22 cellular contexts compared by ENCODE assay signal in the genomic region with DNA sequence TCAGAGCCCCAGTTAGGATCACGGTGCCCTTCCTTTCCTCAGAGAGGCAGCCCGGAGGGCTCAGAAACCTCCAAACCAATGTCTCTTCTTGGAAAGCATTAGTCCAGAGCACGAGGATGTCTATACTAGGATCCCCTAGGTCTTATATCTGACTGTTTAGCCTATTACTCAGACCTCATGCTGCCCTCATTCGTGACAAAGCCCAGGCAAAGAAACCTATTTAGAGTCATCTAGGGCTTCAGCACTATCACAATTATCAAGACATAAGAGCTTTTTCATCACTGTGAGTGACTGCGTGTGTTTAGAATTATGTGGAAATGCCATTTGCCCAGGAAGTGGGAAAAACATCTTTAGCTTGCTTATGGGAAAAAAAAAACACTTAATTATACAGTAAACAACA.
DNase-seq lines count a peak whose midpoint lies in the region; ATAC-seq, FAIRE-seq and TF ChIP-seq lines count a peak whose summit lies in the region.
"Had no signal": no experiment of that assay in that cellular context is flagged by ENCODE, and none has a peak within 500 bp of the region (broad histone marks: within the 10 kb centered on the region; RNA-seq: fewer than 3 reads in every experiment).

No MANE protein-coding gene starts in this region.

- no peak overlapping the region for H2BK120ac ChIP-seq in IMR-90 (ENCODE audit: low read depth, low read length)

- CTCF ChIA-PET in CD4-positive, alpha-beta memory T cell (lab: Charles Lee; ENCODE audit: partially characterized antibody) = interaction anchor here (0.7 to 1.0 kb wide), 2 partner anchors 10 to 57 kb away, joined by 3 read pairs; no protein-coding TSS in a partner anchor
- CTCF ChIA-PET in IMR-90 (lab: Yijun Ruan, JAX) = no interaction called here

- ATAC-seq in IMR-90 (ENCODE audit: low read depth) = peak; percentile 32; the same call in 1 of the 2 replicates
- ATAC-seq: mucosa of descending colon, Panc1 had no signal

- H3K4me3 Mint-ChIP-seq in CD4-positive, alpha-beta memory T cell = no peak overlapping the region
- H3K4me3 Mint-ChIP-seq: activated T-helper 1 cell treated with anti-CD3 and anti-CD28 coated beads, Interleukin-12 subunit alpha, Interleukin-12 subunit beta, Interleukin-2, Interleukin-4 antibody, amounts not matched to agents 30 ng/mL and 10 ng/mL and 1 ng/mL, durations not matched to agents 14 hours and 24 hours and 36 hours; HFFc6; IgD-negative memory B cell had no signal

- no peak for TF ChIP-seq RAD21 in IMR-90 (IDR thresholded peaks at IDR 0.05; ENCODE audit: low read length)

- H2BK5ac ChIP-seq in IMR-90 (ENCODE audit: low read depth, low read length, poor library complexity, severe bottlenecking) = no peak overlapping the region

- in situ Hi-C loops in IMR-90 (cut with MboI; ENCODE audit: low sequenced_read_pairs) = no loop called here

- H3K36me3 Mint-ChIP-seq in CD4-positive, alpha-beta memory T cell = peaks cover 49 to 50% of the 10 kb centered on the region in 2 donors

- TF ChIP-seq CTCF in IMR-90 (conservative IDR thresholded peaks at IDR 0.05; ENCODE audit: low read depth, low read length) = no peak

- no peaks in the 10 kb centered on the region; a peak in 2 of 4 replicates for H3K79me1 ChIP-seq in IMR-90 (ENCODE audit: low read depth in 1 of 2, low read length in 2 of 2)

- no peak overlapping the region for H3K23ac ChIP-seq in IMR-90 (ENCODE audit: low read depth, low read length)

- no peak overlapping the region for H3K18ac ChIP-seq in IMR-90 (ENCODE audit: low read depth, low read length)

- dilution Hi-C loops in IMR-90 (cut with HindIII; ENCODE audit: low sequenced_read_pairs, unreplicated experiment) = no loop called here

- TF ChIP-seq POLR2A in IMR-90 (IDR thresholded peaks at IDR 0.05; ENCODE audit: low read depth, low read length) = no peak
- TF ChIP-seq POLR2A in H54 (IDR thresholded peaks at IDR 0.05; ENCODE audit: low read depth, low read length) = no peak

- H3K27ac ChIP-seq in CD4-positive, alpha-beta memory T cell (ENCODE audit: low read depth, low read length) = no peak overlapping the region
- no peak overlapping the region for H3K27ac ChIP-seq in IMR-90 (ENCODE audit: insufficient read depth, low read length)
- H3K27ac ChIP-seq in caudate nucleus (ENCODE audit: low read depth, low read length) = peak overlapping the region; percentile 52
- H3K27ac ChIP-seq in layer of hippocampus (ENCODE audit: low read depth, low read length) = peak overlapping the region; percentile 68

- H3K9me3 Mint-ChIP-seq in CD4-positive, alpha-beta memory T cell = peaks cover 0 to 13% (median 6%) of the 10 kb centered on the region in 8 donors
- H3K9me3 Mint-ChIP-seq: activated T-helper 1 cell treated with anti-CD3 and anti-CD28 coated beads, Interleukin-12 subunit alpha, Interleukin-12 subunit beta, Interleukin-2, Interleukin-4 antibody, amounts not matched to agents 30 ng/mL and 10 ng/mL and 1 ng/mL, durations not matched to agents 14 hours and 24 hours and 36 hours; HFFc6 had no signal

- H2AFZ ChIP-seq in IMR-90 (replicated peaks; ENCODE audit: low read length, poor library complexity) = no peak overlapping the region

- no peak overlapping the region for H3K4me2 ChIP-seq in IMR-90 (ENCODE audit: low read depth, low read length)

- no peak for FAIRE-seq in H54 (lab: Jason Lieb, UNC)

- H3K56ac ChIP-seq in IMR-90 (ENCODE audit: extremely low read depth, insufficient read depth, low read length) = no peak overlapping the region

- POLR2A ChIA-PET in CD4-positive, alpha-beta memory T cell (lab: Charles Lee; ENCODE audit: partially characterized antibody) = no interaction called here
- POLR2A ChIA-PET in IMR-90 (lab: Charles Lee; ENCODE audit: unreplicated experiment) = no interaction called here

- H2AK5ac ChIP-seq in IMR-90 (ENCODE audit: low read depth, low read length) = no peak overlapping the region

- no peak overlapping the region for H3K4ac ChIP-seq in IMR-90 (ENCODE audit: low read depth, low read length)

- no peaks in the 10 kb centered on the region for H3K4me1 ChIP-seq in CD4-positive, alpha-beta memory T cell (ENCODE audit: insufficient read depth, low read length)
- H3K4me1 ChIP-seq in IMR-90 (ENCODE audit: control insufficient read depth, insufficient read depth, low read length) = no peaks in the 10 kb centered on the region; the same call in 1 of the 2 replicates

- BruUV-seq in IMR-90 (replicated peaks; lab: Mats Ljungman, UMichigan) = no TSS peak

- no peaks in the 10 kb centered on the region for H3K27me3 ChIP-seq in CD4-positive, alpha-beta memory T cell (ENCODE audit: insufficient read depth, low read length)
- H3K27me3 ChIP-seq in IMR-90 (ENCODE audit: control insufficient read depth, insufficient read depth, low read length) (no peaks in the 10 kb centered on the region), layer of hippocampus (ENCODE audit: control insufficient read depth, insufficient read depth, low read length) (no peaks in the 10 kb centered on the region)

- H4K8ac ChIP-seq in IMR-90 (ENCODE audit: low read depth in 2 of 2, low read length in 2 of 2) = no peak overlapping the region

- no peak for DNase-seq in CD4-positive, alpha-beta memory T cell
- DNase-seq in IMR-90 = peak; percentile 25
- no peak for DNase-seq in caudate nucleus (lab: John Stamatoyannopoulos, UW)
- no peak for DNase-seq in H54 (ENCODE audit: insufficient read length, low spot score)
- DNase-seq in OCI-M1 (lab: John Stamatoyannopoulos, UW) = no peak
- no peak for DNase-seq in putamen (ENCODE audit: low spot score)
- no peak for DNase-seq in stimulated activated naive CD4-positive, alpha-beta T cell treated with Interleukin-2 at 50 U/mL for 16 hours (lab: John Stamatoyannopoulos, UW)
- DNase-seq: activated CD4-positive, alpha-beta T cell treated with anti-CD3 and anti-CD28 coated beads, Interleukin-2, amount 50 U/mL, for 4 hours; anterior cingulate cortex; dermis blood vessel endothelial cell; DMS53; HFFc6; hippocampal formation; left cardiac atrium; mucosa of descending colon; NCI-H2107; NCI-H774; stimulated activated CD4-positive, alpha-beta T cell treated with anti-CD3 and anti-CD28 coated beads, Interleukin-4, amount 100 ng/mL, for 1 hour had no signal

- no peaks in the 10 kb centered on the region for H3K27me3 Mint-ChIP-seq in CD4-positive, alpha-beta memory T cell
- H3K27me3 Mint-ChIP-seq: IgD-negative memory B cell had no signal

- H4K5ac ChIP-seq in IMR-90 (ENCODE audit: low read depth, low read length) = no peak overlapping the region

- no CpG with 5 or more reads among the region's 5 CpGs for WGBS in IMR-90 (ENCODE audit: extremely low coverage in 2 of 2, insufficient read length in 1 of 2), 2 experiments

- H3K27ac Mint-ChIP-seq in CD4-positive, alpha-beta memory T cell = peak overlapping the region in 4 of 7 donors; percentile 18 to 55 (median 39)
- H3K27ac Mint-ChIP-seq: activated T-helper 1 cell treated with anti-CD3 and anti-CD28 coated beads, Interleukin-12 subunit alpha, Interleukin-12 subunit beta, Interleukin-2, Interleukin-4 antibody, amounts not matched to agents 30 ng/mL and 10 ng/mL and 1 ng/mL, durations not matched to agents 14 hours and 24 hours and 36 hours; HFFc6; IgD-negative memory B cell had no signal

- H3K14ac ChIP-seq in IMR-90 (replicated peaks; ENCODE audit: low read depth, low read length) = no peak overlapping the region

- no peaks in the 10 kb centered on the region for H3K9me1 ChIP-seq in IMR-90 (ENCODE audit: insufficient read depth, low read length)

- no peak overlapping the region for H4K91ac ChIP-seq in IMR-90 (ENCODE audit: insufficient read depth, low read depth, low read length)

- H2BK15ac ChIP-seq in IMR-90 (ENCODE audit: low read depth, low read length) = no peak overlapping the region

- no peak overlapping the region for H2BK20ac ChIP-seq in IMR-90 (ENCODE audit: low read depth, low read length)

- peaks cover 2 to 12% (median 7%) of the 10 kb centered on the region in 4 donors for H3K4me1 Mint-ChIP-seq in CD4-positive, alpha-beta memory T cell
- H3K4me1 Mint-ChIP-seq: IgD-negative memory B cell had no signal

- intact Hi-C loops in CD4-positive, alpha-beta memory T cell (cut with micrococcal nuclease) = no loop called here
- intact Hi-C loops in IMR-90 (cut with micrococcal nuclease) = no loop called here

- no peaks in the 10 kb centered on the region for H3K9me3 ChIP-seq in CD4-positive, alpha-beta memory T cell (ENCODE audit: control insufficient read depth in 1 of 2, low read length in 2 of 2)
- no peaks in the 10 kb centered on the region for H3K9me3 ChIP-seq in IMR-90 (ENCODE audit: control insufficient read depth, insufficient read depth, low read length)
- H3K9me3 ChIP-seq: mucosa of descending colon had no signal

- no peak overlapping the region for H2AK9ac ChIP-seq in IMR-90 (replicated peaks; ENCODE audit: low read depth, low read length, poor library complexity)

- H3K4me3 ChIP-seq in CD4-positive, alpha-beta memory T cell (ENCODE audit: low read length in 2 of 2) = no peak overlapping the region
- no peak overlapping the region for H3K4me3 ChIP-seq in IMR-90 (ENCODE audit: insufficient read depth, low read depth, low read length)
- H3K4me3 ChIP-seq: mucosa of descending colon had no signal

- H3K36me3 ChIP-seq in CD4-positive, alpha-beta memory T cell (ENCODE audit: insufficient read depth, low read length) = peaks cover 4% of the 10 kb centered on the region
- H3K36me3 ChIP-seq in IMR-90 (ENCODE audit: control insufficient read depth, insufficient read depth, low read length) = no peaks in the 10 kb centered on the region

- H4K20me1 ChIP-seq in IMR-90 (ENCODE audit: insufficient read depth, low read length) = no peaks in the 10 kb centered on the region

- no peak overlapping the region for H3K9ac ChIP-seq in IMR-90 (ENCODE audit: low read depth, low read length)

TF ChIP-seq in IMR-90, 13 proteins besides CTCF, POLR2A, EP300 and RAD21 (continues in another document):
- TF ChIP-seq RFX5 (IDR thresholded peaks at IDR 0.05; ENCODE audit: low read depth, low read length) = no peak
- TF ChIP-seq MXI1 (IDR thresholded peaks at IDR 0.05; ENCODE audit: borderline replicate concordance, low read depth, low read length) = no peak
- no peak for TF ChIP-seq SMC3 (IDR thresholded peaks at IDR 0.05; ENCODE audit: low read depth, low read length)
- no peak for TF ChIP-seq NFE2L2 (IDR thresholded peaks at IDR 0.05; ENCODE audit: low read depth, low read length)
- TF ChIP-seq MAFK (IDR thresholded peaks at IDR 0.05; ENCODE audit: low read depth, low read length) = no peak
- no peak for TF ChIP-seq MAZ (IDR thresholded peaks at IDR 0.05; ENCODE audit: borderline replicate concordance, low read depth, low read length)
- no peak for TF ChIP-seq BHLHE40 (IDR thresholded peaks at IDR 0.05; ENCODE audit: low read depth, low read length)

Comparison
In these comparisons a context has a peak if more than half of its experiments do, and no peak if none do; other contexts are left out.
1. H3K27ac ChIP-seq: peak in caudate nucleus (single experiment) and layer of hippocampus (single experiment); none in CD4-positive, alpha-beta memory T cell (single experiment) and IMR-90 (single experiment).